In the genomic region with DNA sequence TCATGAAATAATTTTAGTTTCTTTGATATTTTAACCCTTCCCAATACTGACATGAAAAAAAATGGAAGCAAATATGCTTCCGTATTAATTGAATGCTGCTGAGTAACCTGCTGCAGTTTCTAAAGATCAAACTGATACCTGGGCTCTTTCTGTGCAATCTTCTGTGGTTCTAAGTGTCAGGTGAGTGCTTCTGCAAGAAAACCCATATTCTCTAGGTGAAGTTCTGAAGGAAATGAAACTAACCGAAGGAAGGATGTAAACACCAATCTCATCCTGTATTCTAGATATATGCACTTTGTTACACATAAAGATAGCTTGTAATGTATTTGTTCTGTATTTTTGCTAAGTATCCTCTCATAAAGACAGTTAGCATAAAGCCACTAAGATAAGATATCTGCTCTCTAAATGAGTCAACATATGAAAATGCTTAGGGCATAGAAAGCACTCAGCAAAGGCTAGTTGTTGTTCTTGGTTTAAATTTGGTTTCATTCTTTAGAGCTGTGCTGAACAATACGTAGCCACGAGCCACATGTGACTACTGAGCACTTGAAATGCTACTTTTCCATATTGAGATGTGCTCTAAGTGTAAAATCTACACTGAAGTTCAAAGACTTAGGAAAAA, we compare ENCODE assay signal across 8 cellular contexts. TPM values are rescaled to one million over a fixed set of nuclear protein-coding genes. Genes with fewer than 3 reads are reported as not detected.
DNase-seq lines count a peak whose midpoint lies in the region; ATAC-seq and TF ChIP-seq lines count a peak whose summit lies in the region.
"Had no signal": no experiment of that assay in that cellular context is flagged by ENCODE, and none has a peak within 500 bp of the region (broad histone marks: within the 10 kb centered on the region; RNA-seq: fewer than 3 reads in every experiment).

No MANE protein-coding gene starts in this region.

- TF ChIP-seq EP300 in SK-N-SH (IDR thresholded peaks at IDR 0.05; ENCODE audit: borderline replicate concordance in 1 of 2, low read depth in 1 of 2, low read length in 1 of 2) = no peak
- no peak for TF ChIP-seq EP300 in sigmoid colon (IDR thresholded peaks at IDR 0.05)

- H3K27ac ChIP-seq in SK-N-SH (ENCODE audit: low read depth in 2 of 2, low read length in 1 of 2) = peak overlapping the region in 1 of 2 experiments; percentile 25; a peak in 2 of 4 replicates
- no peak overlapping the region for H3K27ac ChIP-seq in mammary epithelial cell (ENCODE audit: insufficient read depth, low read depth, low read length)
- no peak overlapping the region for H3K27ac ChIP-seq in sigmoid colon

- no peak for TF ChIP-seq CTCF in SK-N-SH (IDR thresholded peaks at IDR 0.05)
- no peak for TF ChIP-seq CTCF in mammary epithelial cell (conservative IDR thresholded peaks at IDR 0.05 in 1 of 2, IDR thresholded peaks at IDR 0.05 in 1 of 2; ENCODE audit: extremely low read depth in 1 of 2, insufficient read depth in 1 of 2, low read depth in 1 of 2, low read length in 2 of 2)
- TF ChIP-seq CTCF in sigmoid colon (IDR thresholded peaks at IDR 0.05) = no peak

- H3K36me3 ChIP-seq in SK-N-SH (replicated peaks in 1 of 2; ENCODE audit: control insufficient read depth in 1 of 2, insufficient read depth in 2 of 2, low read length in 1 of 2) (peaks cover 3 to 46% of the 10 kb centered on the region in 2 experiments), mammary epithelial cell (ENCODE audit: insufficient read depth, low read length) (peaks cover 15% of the 10 kb centered on the region), sigmoid colon (no peaks in the 10 kb centered on the region)

- intact Hi-C loops in mammary epithelial cell (cut with micrococcal nuclease) (no loop called here), sigmoid colon (cut with DNase I) (no loop called here)

- H3K27me3 Mint-ChIP-seq in natural killer cell treated with Interleukin-12 subunit alpha and Interleukin-12 subunit beta and Interleukin-15 and Interleukin-18, amount 100 ng/mL, for 72 hours = peaks cover 0 to 5% of the 10 kb centered on the region in 2 donors

- POLR2A ChIA-PET in SK-N-SH (lab: Yijun Ruan, JAX) = no interaction called here

- H2AFZ ChIP-seq in SK-N-SH (ENCODE audit: low read depth) (no peak overlapping the region), mammary epithelial cell (ENCODE audit: low read depth, low read length) (no peak overlapping the region)

- peaks cover 3 to 50% of the 10 kb centered on the region in 2 experiments for H3K4me1 ChIP-seq in SK-N-SH (ENCODE audit: control insufficient read depth in 1 of 2, insufficient read depth in 2 of 2, low read depth in 1 of 2, low read length in 1 of 2)
- peaks cover 37% of the 10 kb centered on the region for H3K4me1 ChIP-seq in mammary epithelial cell (ENCODE audit: insufficient read depth, low read length)
- H3K4me1 ChIP-seq in sigmoid colon = peaks cover 0 to 19% (median 8%) of the 10 kb centered on the region in 4 donors

- ATAC-seq in GM19023 (IDR thresholded peaks at IDR 0.05; ENCODE audit: unreplicated experiment) = peak; percentile 98
- ATAC-seq in HG02759 (IDR thresholded peaks at IDR 0.05; ENCODE audit: unreplicated experiment) = peak; percentile 96
- ATAC-seq in natural killer cell treated with Interleukin-12 subunit alpha and Interleukin-12 subunit beta and Interleukin-15 and Interleukin-18, amount 100 ng/mL, for 72 hours = peak; percentile 78 to 88
- ATAC-seq: K562 had no signal

- peaks cover 58% of the 10 kb centered on the region for H3F3A ChIP-seq in SK-N-SH (replicated peaks; ENCODE audit: insufficient read depth)

- no peaks in the 10 kb centered on the region for H3K9me3 Mint-ChIP-seq in natural killer cell treated with Interleukin-12 subunit alpha and Interleukin-12 subunit beta and Interleukin-15 and Interleukin-18, amount 100 ng/mL, for 72 hours

- peak overlapping the region; percentile 56 for H3K4me2 ChIP-seq in SK-N-SH
- H3K4me2 ChIP-seq in mammary epithelial cell (ENCODE audit: insufficient read depth, low read depth, low read length) = no peak overlapping the region

- WGBS in SK-N-SH (ENCODE audit: low lambda C conversion rate) = 56% methylated on average over 4 of the region's 4 CpGs
- WGBS in mammary epithelial cell (ENCODE audit: low coverage, missing lambda C conversion rate) = 66% methylated on average over 4 of the region's 4 CpGs
- WGBS in sigmoid colon, 2 donors = 33 to 46% methylated on average over 4 of the region's 4 CpGs

- H3K9ac ChIP-seq in SK-N-SH (no peak overlapping the region), mammary epithelial cell (ENCODE audit: insufficient read depth, low read length) (no peak overlapping the region)

- H3K27me3 ChIP-seq in SK-N-SH (ENCODE audit: insufficient read depth) (no peaks in the 10 kb centered on the region), mammary epithelial cell (ENCODE audit: insufficient read depth, low read length) (no peaks in the 10 kb centered on the region), sigmoid colon (no peaks in the 10 kb centered on the region)

- CTCF ChIA-PET in SK-N-SH (lab: Yijun Ruan, JAX) = interaction anchor here (1.9 kb wide), 1 partner anchor 56 kb away, joined by 6 read pairs; no protein-coding TSS in a partner anchor
- CTCF ChIA-PET in mammary epithelial cell (lab: Charles Lee; ENCODE audit: low non-redundant PET) = no interaction called here

- no TSS peak for BruUV-seq in mammary epithelial cell (replicated peaks; lab: Mats Ljungman, UMichigan)

- in situ Hi-C loops in mammary epithelial cell (cut with MboI; ENCODE audit: low sequenced_read_pairs in 2 of 2) = loop anchor here (10.0 kb wide), 1 partner anchor 96 kb away; no protein-coding TSS in a partner anchor

- H3K79me2 ChIP-seq in SK-N-SH (ENCODE audit: insufficient read depth) = peaks cover 89% of the 10 kb centered on the region
- peaks cover 54% of the 10 kb centered on the region for H3K79me2 ChIP-seq in mammary epithelial cell (ENCODE audit: insufficient read depth, low read length)

- H3K9me2 ChIP-seq in SK-N-SH = no peaks in the 10 kb centered on the region

- TF ChIP-seq RAD21 in SK-N-SH (IDR thresholded peaks at IDR 0.05; ENCODE audit: low read length) = no peak

- peak overlapping the region; percentile 50 for H3K4me3 Mint-ChIP-seq in natural killer cell treated with Interleukin-12 subunit alpha and Interleukin-12 subunit beta and Interleukin-15 and Interleukin-18, amount 100 ng/mL, for 72 hours

- DNase-seq in SK-N-SH (no peak), H4 (ENCODE audit: low spot score) (no peak), mammary epithelial cell (no peak), sigmoid colon (no peak)
- DNase-seq in natural killer cell treated with Interleukin-12 subunit alpha and Interleukin-12 subunit beta and Interleukin-15 and Interleukin-18, amount 100 ng/mL, for 72 hours (ENCODE audit: low spot score) = no peak

- H4K20me1 ChIP-seq in SK-N-SH (ENCODE audit: insufficient read depth) = no peaks in the 10 kb centered on the region
- H4K20me1 ChIP-seq in mammary epithelial cell (ENCODE audit: insufficient read depth, low read length) = no peaks in the 10 kb centered on the region

- H3K9me3 ChIP-seq in SK-N-SH (no peaks in the 10 kb centered on the region), mammary epithelial cell (replicated peaks; ENCODE audit: insufficient read depth, low read length) (no peaks in the 10 kb centered on the region), sigmoid colon (no peaks in the 10 kb centered on the region)

- H3K27ac Mint-ChIP-seq in natural killer cell treated with Interleukin-12 subunit alpha and Interleukin-12 subunit beta and Interleukin-15 and Interleukin-18, amount 100 ng/mL, for 72 hours = peak overlapping the region in 1 of 2 donors; percentile 41

- dilution Hi-C loops in mammary epithelial cell (cut with HindIII; ENCODE audit: low sequenced_read_pairs) = no loop called here

- H3K4me1 Mint-ChIP-seq in natural killer cell treated with Interleukin-12 subunit alpha and Interleukin-12 subunit beta and Interleukin-15 and Interleukin-18, amount 100 ng/mL, for 72 hours (ENCODE audit: low read depth in 2 of 2) = peaks cover 6 to 7% of the 10 kb centered on the region in 2 donors

- H3K4me3 ChIP-seq in SK-N-SH (ENCODE audit: low read depth in 2 of 2, low read length in 1 of 2) (no peak overlapping the region), mammary epithelial cell (replicated peaks in 1 of 3; ENCODE audit: insufficient read depth in 1 of 3, low read depth in 2 of 3, low read length in 3 of 3) (no peak overlapping the region), sigmoid colon (no peak overlapping the region)
- H3K4me3 ChIP-seq: K562 had no signal

- no peaks in the 10 kb centered on the region for H3K36me3 Mint-ChIP-seq in natural killer cell treated with Interleukin-12 subunit alpha and Interleukin-12 subunit beta and Interleukin-15 and Interleukin-18, amount 100 ng/mL, for 72 hours

- TF ChIP-seq POLR2A in sigmoid colon (IDR thresholded peaks at IDR 0.05) = no peak

TF ChIP-seq in SK-N-SH, 30 proteins besides CTCF, POLR2A, EP300 and RAD21 (continues in another document):
- TF ChIP-seq NFIC (IDR thresholded peaks at IDR 0.05; ENCODE audit: borderline replicate concordance) (no peak), JUND (IDR thresholded peaks at IDR 0.05) (0 out of 2 replicates have a peak, but pooled peaks have one; percentile 5), FOSL2 (IDR thresholded peaks at IDR 0.05; ENCODE audit: borderline replicate concordance, low read depth) (no peak), TEAD4 (IDR thresholded peaks at IDR 0.05; ENCODE audit: borderline replicate concordance, insufficient read depth) (no peak)
- TF ChIP-seq, protein P1, sequence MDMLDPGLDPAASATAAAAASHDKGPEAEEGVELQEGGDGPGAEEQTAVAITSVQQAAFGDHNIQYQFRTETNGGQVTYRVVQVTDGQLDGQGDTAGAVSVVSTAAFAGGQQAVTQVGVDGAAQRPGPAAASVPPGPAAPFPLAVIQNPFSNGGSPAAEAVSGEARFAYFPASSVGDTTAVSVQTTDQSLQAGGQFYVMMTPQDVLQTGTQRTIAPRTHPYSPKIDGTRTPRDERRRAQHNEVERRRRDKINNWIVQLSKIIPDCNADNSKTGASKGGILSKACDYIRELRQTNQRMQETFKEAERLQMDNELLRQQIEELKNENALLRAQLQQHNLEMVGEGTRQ (IDR thresholded peaks at IDR 0.05; ENCODE audit: borderline replicate concordance, low read depth, low read length) = no peak
- TF ChIP-seq, protein P2, sequence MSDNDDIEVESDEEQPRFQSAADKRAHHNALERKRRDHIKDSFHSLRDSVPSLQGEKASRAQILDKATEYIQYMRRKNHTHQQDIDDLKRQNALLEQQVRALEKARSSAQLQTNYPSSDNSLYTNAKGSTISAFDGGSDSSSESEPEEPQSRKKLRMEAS (IDR thresholded peaks at IDR 0.05; ENCODE audit: low read depth) = no peak

RNA-seq across cellular contexts. Expression of a gene that starts 52.0 kb away (rescaled TPM):
- polyA plus RNA-seq in SK-N-SH (2012; rRNA removed) (38.2 and 52.1 TPM in 2 replicates), mammary epithelial cell (86.5 TPM), sigmoid colon (1 to 10 TPM in 1 of 3 donors, under 1 TPM in 2; 0.60 to 4.9 (median 0.69) TPM)
- 47.1 and 52.1 TPM in 2 replicates for polyA plus RNA-seq in SK-N-SH (2012; cell fraction: cytosol; rRNA removed)
- 24.2 and 48.6 TPM in 2 replicates for polyA plus RNA-seq in SK-N-SH (2012; cell fraction: nucleus; rRNA removed)
- total RNA-seq in natural killer cell treated with Interleukin-12 subunit alpha and Interleukin-12 subunit beta and Interleukin-15 and Interleukin-18, amount 100 ng/mL, for 72 hours = under 1 TPM; 0.10 to 0.17 TPM
- 23.4 and 29.0 TPM in 2 replicates for total RNA-seq in H4 (2014; rRNA removed; shearing (Covaris generic))
- total RNA-seq in mammary epithelial cell (100 to 1,000 TPM; 191 to 204 TPM), sigmoid colon (1 to 10 TPM in 3 of 4 donors, under 1 TPM in 1; 0.99 to 1.9 (median 1.5) TPM)
- polyA minus RNA-seq in mammary epithelial cell = 266 TPM
